8 cellular contexts compared by ENCODE assay signal in genomic region chr7:129224251-129225205, GRCh38. TPM values are rescaled to one million over a fixed set of nuclear protein-coding genes. Genes with fewer than 3 reads are reported as not detected.
DNase-seq lines count a peak whose midpoint lies in the region; ATAC-seq and TF ChIP-seq lines count a peak whose summit lies in the region.

Gene AHCYL2, plus strand, starts transcription at chr7:129225030.

- ATAC-seq in GM19035 (IDR thresholded peaks at IDR 0.05; ENCODE audit: unreplicated experiment): peak; percentile 91
- ATAC-seq in HG03342 (IDR thresholded peaks at IDR 0.05; ENCODE audit: unreplicated experiment): peak; percentile 88
- peak; percentile 88 for ATAC-seq in activated B cell treated with CpG ODN at 0.5 μM for 24 hours (ENCODE audit: low read depth)

- WGBS in spleen, 5 donors: 1% methylated on average over 42 to 63 of the region's 63 CpGs

- H3K9me3 ChIP-seq in spleen: no peaks in the 10 kb centered on the region

- H3K4me3 ChIP-seq in AG10803 (ENCODE audit: low read length) (peak within 1 kb of the TSS; percentile 72), spleen (peak within 1 kb of the TSS; percentile 73 to 100 (median 96))

- peaks cover 4 to 57% (median 31%) of the 10 kb centered on the region in 6 donors for H3K4me1 ChIP-seq in spleen

- TF ChIP-seq CTCF in AG10803 (conservative IDR thresholded peaks at IDR 0.05; ENCODE audit: low read length) (no peak), activated B cell treated with CpG ODN at 0.5 μM for 24 hours (IDR thresholded peaks at IDR 0.05) (no peak), spleen (IDR thresholded peaks at IDR 0.05 in 8 of 11, conservative IDR thresholded peaks at IDR 0.05 in 3 of 11) (peak in 1 of 11 experiments; percentile 36)

- intact Hi-C loops in activated B cell treated with CpG ODN at 0.5 μM for 24 hours (cut with micrococcal nuclease): loop anchor here (1.0 to 10.0 kb wide), 11 partner anchors 20 to 817 kb away; partner anchors contain the start of genes ATP6V1F, HILPDA, IMPDH1 and NRF1
- intact Hi-C loops in spleen (cut with DNase I; ENCODE audit: low total_unique reads): loop anchor here (10.0 kb wide), 2 partner anchors 50 to 250 kb away; no protein-coding TSS in a partner anchor

- H3K9me3 Mint-ChIP-seq in activated B cell treated with CpG ODN at 0.5 μM for 24 hours: no peaks in the 10 kb centered on the region

- DNase-seq in AG10803 (ENCODE audit: low read depth): peak; percentile 97
- DNase-seq in NCI-H345 treated with DMSO at 0.1 percent for 48 hours (lab: John Stamatoyannopoulos, UW; ENCODE audit: unreplicated experiment): peak; percentile 97
- peak; percentile 95 for DNase-seq in activated B cell treated with CpG ODN at 0.5 μM for 24 hours
- peak; percentile 82 to 100 (median 98) for DNase-seq in caudate nucleus (lab: John Stamatoyannopoulos, UW)
- DNase-seq in inferior parietal cortex (ENCODE audit: extremely low spot score): peak; percentile 96
- peak; percentile 100 for DNase-seq in spleen

- peak in 1 of 3 donors; percentile 27 for TF ChIP-seq POLR2A in spleen (IDR thresholded peaks at IDR 0.05)

- CTCF ChIA-PET in activated B cell treated with CpG ODN at 0.5 μM for 24 hours (lab: Charles Lee): interaction anchor here (1.1 to 10.5 kb wide), 3 partner anchors 48 to 133 kb away, joined by 3 to 169 read pairs (median 4); no protein-coding TSS in a partner anchor

- POLR2A ChIA-PET in activated B cell treated with CpG ODN at 0.5 μM for 24 hours (lab: Charles Lee): interaction anchor here (0.6 to 1.2 kb wide), 8 partner anchors 47 to 600 kb away, joined by 3 to 10 read pairs (median 4); partner anchors contain the start of gene TNPO3

- H3K27me3 Mint-ChIP-seq in activated B cell treated with CpG ODN at 0.5 μM for 24 hours: no peaks in the 10 kb centered on the region

- H3K36me3 ChIP-seq in spleen: no peaks in the 10 kb centered on the region

- H3K4me1 Mint-ChIP-seq in activated B cell treated with CpG ODN at 0.5 μM for 24 hours: peaks cover 33% of the 10 kb centered on the region

- peak within 1 kb of the TSS; percentile 95 for H3K4me3 Mint-ChIP-seq in activated B cell treated with CpG ODN at 0.5 μM for 24 hours

- H3K27ac Mint-ChIP-seq in activated B cell treated with CpG ODN at 0.5 μM for 24 hours: peak within 1 kb of the TSS; percentile 97

- no peaks in the 10 kb centered on the region for H3K27me3 ChIP-seq in spleen (replicated peaks in 1 of 7)

- H3K36me3 Mint-ChIP-seq in activated B cell treated with CpG ODN at 0.5 μM for 24 hours (ENCODE audit: low read depth): peaks cover 6% of the 10 kb centered on the region

- H3K27ac ChIP-seq in caudate nucleus (ENCODE audit: low read depth, low read length) (peak within 1 kb of the TSS; percentile 99), spleen (peak within 1 kb of the TSS; percentile 89 to 97 (median 95))

RNA-seq across cellular contexts. Expression of gene AHCYL2, which starts in this region (rescaled TPM):
- total RNA-seq in activated B cell treated with CpG ODN at 0.5 μM for 24 hours (10.9 and 11.6 TPM in 2 replicates), spleen (10 to 100 TPM; 14.1 to 20.1 (median 18.3) TPM)
- 1 to 10 TPM; 3.1 to 3.3 (median 3.3) TPM for polyA plus RNA-seq in spleen

Comparison
In these comparisons a context has a peak if more than half of its experiments do, and no peak if none do; other contexts are left out.
1. Peak in every context shown above with its lines: DNase-seq, ATAC-seq, H3K4me3 ChIP-seq and H3K27ac ChIP-seq.